8 cellular contexts compared by ENCODE assay signal in genomic region chr11:64776875-64777274, GRCh38. TPM values are rescaled to one million over a fixed set of nuclear protein-coding genes. Genes with fewer than 3 reads are reported as not detected.
A peak's percentile ranks its signal among the peaks of the same experiment; 100 is the strongest.
DNase-seq lines count a peak whose midpoint lies in the region; TF ChIP-seq lines count a peak whose summit lies in the region.

No MANE protein-coding gene starts in this region.

- H3K36me3 ChIP-seq in A673 (ENCODE audit: insufficient read depth, low read length, poor library complexity, severe bottlenecking) (peaks cover 57% of the 10 kb centered on the region), HUES64 (ENCODE audit: insufficient read depth, low read length) (peaks cover 56% of the 10 kb centered on the region), muscle layer of duodenum (ENCODE audit: control insufficient read depth in 1 of 2, insufficient read depth in 2 of 2, low read length in 2 of 2) (peaks cover 35 to 45% of the 10 kb centered on the region in 2 donors)

- H3K9ac ChIP-seq in HUES64 (ENCODE audit: low read depth, low read length) = peak overlapping the region; percentile 82

- H3K4me3 Mint-ChIP-seq in chondrocyte (ENCODE audit: unreplicated experiment) = peak overlapping the region; percentile 76

- BruUV-seq in A673 (replicated peaks; lab: Mats Ljungman, UMichigan) = TSS peak; percentile 31

- no peaks in the 10 kb centered on the region for H3K9me3 Mint-ChIP-seq in chondrocyte (ENCODE audit: low read depth)

- POLR2A ChIA-PET in A673 (lab: Charles Lee; ENCODE audit: low non-redundant PET) = no interaction called here

- peaks cover 31% of the 10 kb centered on the region for H3K36me3 Mint-ChIP-seq in chondrocyte (ENCODE audit: low read depth)

- CTCF ChIA-PET in A673 (lab: Charles Lee) = interaction anchor here (0.5 to 0.6 kb wide), 2 partner anchors 116 to 134 kb away, joined by 4 to 10 read pairs; no protein-coding TSS in a partner anchor

- H3K27ac ChIP-seq in A673 (ENCODE audit: low read depth, low read length, poor library complexity, severe bottlenecking) = peak overlapping the region; percentile 21
- H3K27ac ChIP-seq in HUES64 (ENCODE audit: low read depth, low read length) = no peak overlapping the region
- peak overlapping the region; percentile 79 for H3K27ac ChIP-seq in muscle layer of duodenum (ENCODE audit: low read length)

- H3K4me1 Mint-ChIP-seq in chondrocyte (ENCODE audit: low read depth) = peaks cover 33% of the 10 kb centered on the region

- H3K27me3 Mint-ChIP-seq in chondrocyte (ENCODE audit: low read depth) = no peaks in the 10 kb centered on the region

- TF ChIP-seq CTCF in A673 (conservative IDR thresholded peaks at IDR 0.05; ENCODE audit: low read depth, low read length) = no peak
- no peak for TF ChIP-seq CTCF in chondrocyte (IDR thresholded peaks at IDR 0.05)

- peak overlapping the region; percentile 80 for H3K4me3 ChIP-seq in A673 (ENCODE audit: low read depth, low read length, poor library complexity, severe bottlenecking)
- H3K4me3 ChIP-seq in HUES64 (ENCODE audit: low read length) = peak overlapping the region; percentile 99
- H3K4me3 ChIP-seq in muscle layer of duodenum (ENCODE audit: low read depth in 1 of 2, low read length in 2 of 2) = peak overlapping the region; percentile 80 to 96

- H3K9me3 ChIP-seq in A673 (ENCODE audit: low read depth, low read length, poor library complexity, severe bottlenecking) = no peaks in the 10 kb centered on the region
- H3K9me3 ChIP-seq in HUES64 (ENCODE audit: insufficient read depth, low read depth, low read length) = no peaks in the 10 kb centered on the region
- H3K9me3 ChIP-seq in muscle layer of duodenum (ENCODE audit: control insufficient read depth in 1 of 2, low read length in 2 of 2) = no peaks in the 10 kb centered on the region

- DNase-seq in A673 (ENCODE audit: low spot score) = no peak
- no peak for DNase-seq in chondrocyte (ENCODE audit: low spot score)
- no peak for DNase-seq in AML-193 (lab: John Stamatoyannopoulos, UW)
- DNase-seq in NCI-H146 treated with DMSO at 0.1 percent for 48 hours (lab: John Stamatoyannopoulos, UW; ENCODE audit: unreplicated experiment) = no peak
- no peak for DNase-seq in HuH-7.5 (ENCODE audit: low spot score)
- no peak for DNase-seq in NCI-H2196 (lab: John Stamatoyannopoulos, UW; ENCODE audit: unreplicated experiment)

- no peaks in the 10 kb centered on the region for H3K27me3 ChIP-seq in A673 (replicated peaks; ENCODE audit: insufficient read depth, low read depth, low read length, poor library complexity)
- H3K27me3 ChIP-seq in HUES64 (ENCODE audit: insufficient read depth, low read length) = no peaks in the 10 kb centered on the region
- H3K27me3 ChIP-seq in muscle layer of duodenum (ENCODE audit: low read depth, low read length) = no peaks in the 10 kb centered on the region

- peak overlapping the region; percentile 93 for H3K27ac Mint-ChIP-seq in chondrocyte (ENCODE audit: unreplicated experiment)

- WGBS in HUES64 = 65% methylated on average over 2 of the region's 3 CpGs

- intact Hi-C loops in A673 (cut with micrococcal nuclease; ENCODE audit: unreplicated experiment) = loop anchor here (5.0 kb wide), 1 partner anchor 1080 kb away; the partner anchor contains the start of gene CFL1

- H3K4me1 ChIP-seq in A673 (ENCODE audit: insufficient read depth, low read length, poor library complexity, severe bottlenecking) (peaks cover 35% of the 10 kb centered on the region), HUES64 (ENCODE audit: insufficient read depth, low read length) (peaks cover 17% of the 10 kb centered on the region; the same call in 1 of the 2 replicates), muscle layer of duodenum (ENCODE audit: control insufficient read depth in 1 of 2, insufficient read depth in 2 of 2, low read length in 2 of 2) (peaks cover 13 to 51% of the 10 kb centered on the region in 2 donors)

RNA-seq across cellular contexts. Expression of gene SF1, which starts 1.5 kb away (rescaled TPM):
- total RNA-seq in A673 (2021) = 467 and 472 TPM in 2 replicates
- polyA plus RNA-seq in HUES64 (2013, experiment 1 of 2) = 208 TPM
- 212 TPM for polyA plus RNA-seq in HUES64 (2013, experiment 2 of 2)
- total RNA-seq in chondrocyte = 183 to 198 TPM (median 190 TPM) in 3 replicates

RNA-seq across cellular contexts. Expression of gene PYGM, which starts 17.1 kb away (rescaled TPM):
- total RNA-seq in A673 (2021) = 2.4 and 2.9 TPM in 2 replicates
- polyA plus RNA-seq in HUES64 (2013, experiment 1 of 2) = 2.8 TPM
- 2.5 TPM for polyA plus RNA-seq in HUES64 (2013, experiment 2 of 2)
- total RNA-seq in chondrocyte = 0.65 to 1.6 TPM (median 1.2 TPM) in 3 replicates

RNA-seq across cellular contexts. Expression of gene MAP4K2, which starts 26.1 kb away (rescaled TPM):
- total RNA-seq in A673 (2021) (46.5 and 50.5 TPM in 2 replicates), chondrocyte (11.3 to 17.8 TPM (median 13.4 TPM) in 3 replicates)
- polyA plus RNA-seq in HUES64 (2013, experiment 1 of 2) = 14.1 TPM
- polyA plus RNA-seq in HUES64 (2013, experiment 2 of 2) = 16.9 TPM

RNA-seq across cellular contexts. Expression of gene RASGRP2, which starts 32.9 kb away (rescaled TPM):
- total RNA-seq in A673 (2021) = 2.0 and 3.5 TPM in 2 replicates
- polyA plus RNA-seq in HUES64 (2013, experiment 1 of 2) = 17.1 TPM
- polyA plus RNA-seq in HUES64 (2013, experiment 2 of 2) = 13.6 TPM
- total RNA-seq in chondrocyte = 4.7 to 11.4 TPM (median 10.1 TPM) in 3 replicates

RNA-seq across cellular contexts. Expression of gene MEN1, which starts 33.5 kb away (rescaled TPM):
- total RNA-seq in A673 (2021) (45.7 and 49.2 TPM in 2 replicates), chondrocyte (19.5 to 26.4 TPM (median 20.4 TPM) in 3 replicates)
- 31.5 TPM for polyA plus RNA-seq in HUES64 (2013, experiment 1 of 2)
- polyA plus RNA-seq in HUES64 (2013, experiment 2 of 2) = 36.6 TPM
